In the genomic region with DNA sequence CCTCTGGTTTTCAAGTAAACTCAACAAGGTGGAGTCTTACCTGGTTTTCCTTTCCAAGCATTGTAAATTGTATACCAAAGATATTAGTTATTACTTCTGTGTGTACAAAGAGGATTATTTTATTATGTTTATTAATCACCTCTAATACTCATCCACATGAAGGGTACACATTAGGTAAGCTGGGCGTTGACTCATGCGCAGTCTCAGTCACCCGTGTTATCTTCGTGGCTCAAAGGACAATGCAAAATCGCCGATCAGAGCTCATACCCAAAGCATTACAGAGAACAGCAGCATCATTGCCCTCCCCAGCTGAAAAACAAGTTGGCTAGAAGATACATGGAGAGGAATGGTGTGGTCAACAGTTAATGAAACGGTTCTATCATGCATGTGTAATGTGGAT, we compare ENCODE assay signal across 33 cellular contexts.
"Had no signal": no experiment of that assay in that cellular context is flagged by ENCODE, and none has a peak within 500 bp of the region (broad histone marks: within the 10 kb centered on the region; RNA-seq: fewer than 3 reads in every experiment).

No MANE protein-coding gene starts in this region.

- H3K27me3 ChIP-seq: ascending aorta, gastroesophageal sphincter, heart right ventricle had no signal

- H3K4me1 ChIP-seq: ascending aorta, breast epithelium, esophagus squamous epithelium, gastroesophageal sphincter had no signal

- H3K4me3 ChIP-seq: ascending aorta, breast epithelium, coronary artery, dorsolateral prefrontal cortex, esophagus squamous epithelium, gastroesophageal sphincter, heart right ventricle had no signal

- ATAC-seq: activated CD4-positive, CD25-positive, alpha-beta regulatory T cell treated with anti-CD3 and anti-CD28 coated beads, Interleukin-2, amount 50 U/mL, for 24 hours; activated CD8-positive, alpha-beta T cell treated with anti-CD3 and anti-CD28 coated beads for 36 hours; activated naive CD4-positive, alpha-beta T cell treated with anti-CD3 and anti-CD28 coated beads, Interleukin-2, amount 50 U/mL, for 72 hours; gastroesophageal sphincter; heart right ventricle; T-helper 17 cell had no signal

- H3K9me3 Mint-ChIP-seq: activated B cell treated with CpG ODN at 0.5 μM for 24 hours; activated CD8-positive, alpha-beta T cell treated with anti-CD3 and anti-CD28 coated beads for 36 hours; activated naive CD4-positive, alpha-beta T cell treated with anti-CD3 and anti-CD28 coated beads, Interleukin-2, amount 10 ng/mL, durations not matched to agents 7 days and 5 days; activated naive CD4-positive, alpha-beta T cell treated with anti-CD3 and anti-CD28 coated beads, Interleukin-2, amount 50 U/mL, for 72 hours; activated naive CD8-positive, alpha-beta T cell treated with anti-CD3 and anti-CD28 coated beads, Interleukin-2, amount 10 ng/mL, durations not matched to agents 7 days and 5 days; activated T-helper 1 cell treated with anti-CD3 and anti-CD28 coated beads, Interleukin-12 subunit alpha, Interleukin-12 subunit beta, Interleukin-2, Interleukin-4 antibody, amounts not matched to agents 30 ng/mL and 10 ng/mL and 1 ng/mL, durations not matched to agents 14 hours and 24 hours and 36 hours; central memory CD8-positive, alpha-beta T cell; dendritic cell treated with granulocyte-macrophage colony-stimulating factor and Interleukin-4, amounts not matched to agents 40 ng/mL and 50 ng/mL, for 4 days; endodermal cell; T-helper 2 cell treated with Interferon-gamma antibody and Interleukin-4, amounts not matched to agents 5 μg/mL and 100 μg/mL, for 36 hours had no signal

- DNase-seq: activated B cell treated with CpG ODN at 0.5 μM for 24 hours; activated CD4-positive, alpha-beta T cell treated with anti-CD3 and anti-CD28 coated beads for 48 hours; activated CD4-positive, alpha-beta T cell treated with anti-CD3 and anti-CD28 coated beads, Interleukin-2, amount 50 U/mL, for 1 hour; activated CD4-positive, alpha-beta T cell treated with anti-CD3 and anti-CD28 coated beads, Interleukin-2, amount 50 U/mL, for 48 hours; activated CD8-positive, alpha-beta memory T cell treated with anti-CD3 and anti-CD28 coated beads for 24 hours; activated CD8-positive, alpha-beta T cell treated with anti-CD3 and anti-CD28 coated beads for 36 hours; activated gamma-delta T cell; activated naive CD4-positive, alpha-beta T cell; activated naive CD4-positive, alpha-beta T cell treated with anti-CD3 and anti-CD28 coated beads, Interleukin-2, amount 10 ng/mL, durations not matched to agents 7 days and 5 days; activated naive CD8-positive, alpha-beta T cell treated with anti-CD3 and anti-CD28 coated beads, Interleukin-2, amount 10 ng/mL, durations not matched to agents 7 days and 5 days; activated T-cell treated with anti-CD3 and anti-CD28 coated beads, Interleukin-2, amount 50 U/mL, for 48 hours; dorsolateral prefrontal cortex; effector memory CD4-positive, alpha-beta T cell; erythroblast; esophagus squamous epithelium; foreskin melanocyte; heart right ventricle; T-helper 1 cell; T-helper 17 cell; T1000; WERI-Rb-1 had no signal

- H3K9me3 ChIP-seq: ascending aorta, breast epithelium, esophagus squamous epithelium, gastroesophageal sphincter, heart right ventricle had no signal

- H3K4me3 Mint-ChIP-seq: activated B cell treated with CpG ODN at 0.5 μM for 24 hours; activated CD8-positive, alpha-beta T cell treated with anti-CD3 and anti-CD28 coated beads for 36 hours; activated naive CD4-positive, alpha-beta T cell treated with anti-CD3 and anti-CD28 coated beads, Interleukin-2, amount 10 ng/mL, durations not matched to agents 7 days and 5 days; activated naive CD8-positive, alpha-beta T cell treated with anti-CD3 and anti-CD28 coated beads, Interleukin-2, amount 10 ng/mL, durations not matched to agents 7 days and 5 days; activated T-helper 1 cell treated with anti-CD3 and anti-CD28 coated beads, Interleukin-12 subunit alpha, Interleukin-12 subunit beta, Interleukin-2, Interleukin-4 antibody, amounts not matched to agents 30 ng/mL and 10 ng/mL and 1 ng/mL, durations not matched to agents 14 hours and 24 hours and 36 hours; brain; central memory CD8-positive, alpha-beta T cell; dendritic cell treated with granulocyte-macrophage colony-stimulating factor and Interleukin-4, amounts not matched to agents 40 ng/mL and 50 ng/mL, for 4 days; endodermal cell; T-helper 17 cell; T-helper 2 cell treated with Interferon-gamma antibody and Interleukin-4, amounts not matched to agents 5 μg/mL and 100 μg/mL, for 36 hours had no signal

- H3K27ac ChIP-seq: ascending aorta, breast epithelium, coronary artery, dorsolateral prefrontal cortex, esophagus squamous epithelium, gastroesophageal sphincter, heart right ventricle, WERI-Rb-1 had no signal

- H3K27me3 Mint-ChIP-seq: activated B cell treated with CpG ODN at 0.5 μM for 24 hours; brain; dendritic cell treated with granulocyte-macrophage colony-stimulating factor and Interleukin-4, amounts not matched to agents 40 ng/mL and 50 ng/mL, for 4 days had no signal

- H3K36me3 ChIP-seq: ascending aorta, breast epithelium, esophagus squamous epithelium, gastroesophageal sphincter, heart right ventricle, WERI-Rb-1 had no signal

- H3K27ac Mint-ChIP-seq: activated B cell treated with CpG ODN at 0.5 μM for 24 hours; activated CD8-positive, alpha-beta T cell treated with anti-CD3 and anti-CD28 coated beads for 36 hours; activated naive CD4-positive, alpha-beta T cell treated with anti-CD3 and anti-CD28 coated beads, Interleukin-2, amount 10 ng/mL, durations not matched to agents 7 days and 5 days; activated naive CD4-positive, alpha-beta T cell treated with anti-CD3 and anti-CD28 coated beads, Interleukin-2, amount 50 U/mL, for 72 hours; activated naive CD8-positive, alpha-beta T cell treated with anti-CD3 and anti-CD28 coated beads, Interleukin-2, amount 10 ng/mL, durations not matched to agents 7 days and 5 days; activated T-helper 1 cell treated with anti-CD3 and anti-CD28 coated beads, Interleukin-12 subunit alpha, Interleukin-12 subunit beta, Interleukin-2, Interleukin-4 antibody, amounts not matched to agents 30 ng/mL and 10 ng/mL and 1 ng/mL, durations not matched to agents 14 hours and 24 hours and 36 hours; brain; dendritic cell treated with granulocyte-macrophage colony-stimulating factor and Interleukin-4, amounts not matched to agents 40 ng/mL and 50 ng/mL, for 4 days; endodermal cell; T-helper 17 cell; T-helper 2 cell treated with Interferon-gamma antibody and Interleukin-4, amounts not matched to agents 5 μg/mL and 100 μg/mL, for 36 hours had no signal

- H3K4me1 Mint-ChIP-seq: activated naive CD4-positive, alpha-beta T cell treated with anti-CD3 and anti-CD28 coated beads, Interleukin-2, amount 10 ng/mL, durations not matched to agents 7 days and 5 days; central memory CD8-positive, alpha-beta T cell had no signal

- H3K36me3 Mint-ChIP-seq: activated naive CD4-positive, alpha-beta T cell treated with anti-CD3 and anti-CD28 coated beads, Interleukin-2, amount 10 ng/mL, durations not matched to agents 7 days and 5 days; activated naive CD4-positive, alpha-beta T cell treated with anti-CD3 and anti-CD28 coated beads, Interleukin-2, amount 50 U/mL, for 72 hours; activated naive CD8-positive, alpha-beta T cell treated with anti-CD3 and anti-CD28 coated beads, Interleukin-2, amount 10 ng/mL, durations not matched to agents 7 days and 5 days; brain had no signal
